8 cellular contexts compared by ENCODE assay signal in genomic region chr2:24792874-24793751, GRCh38. TPM values are rescaled to one million over a fixed set of nuclear protein-coding genes. Genes with fewer than 3 reads are reported as not detected.
DNase-seq lines count a peak whose midpoint lies in the region; ATAC-seq and TF ChIP-seq lines count a peak whose summit lies in the region.

Gene CENPO (plus strand): TSS chr2:24793425. CDS start chr2:24793920, 495 bp downstream.
Gene PTRHD1 (minus strand): TSS chr2:24793391. CDS start chr2:24793377, 14 bp downstream.

- H3K36me3 Mint-ChIP-seq in T-helper 1 cell treated with Interleukin-12 subunit alpha and Interleukin-12 subunit beta and Interleukin-4 antibody, amounts not matched to agents 30 μg/mL and 1 μg/mL, for 36 hours (ENCODE audit: low read depth): peaks cover 24% of the 10 kb centered on the region
- H3K36me3 Mint-ChIP-seq in progenitor cell of endocrine pancreas (ENCODE audit: insufficient read depth): peaks cover 12% of the 10 kb centered on the region

- peak within 1 kb of the TSS; percentile 95 for H3K4me3 Mint-ChIP-seq in T-helper 1 cell treated with Interleukin-12 subunit alpha and Interleukin-12 subunit beta and Interleukin-4 antibody, amounts not matched to agents 30 μg/mL and 1 μg/mL, for 36 hours
- peak within 1 kb of the TSS; percentile 99 for H3K4me3 Mint-ChIP-seq in progenitor cell of endocrine pancreas (ENCODE audit: low read depth)

- H3K4me1 Mint-ChIP-seq in T-helper 1 cell treated with Interleukin-12 subunit alpha and Interleukin-12 subunit beta and Interleukin-4 antibody, amounts not matched to agents 30 μg/mL and 1 μg/mL, for 36 hours (ENCODE audit: low read depth): peaks cover 30% of the 10 kb centered on the region
- peaks cover 16% of the 10 kb centered on the region for H3K4me1 Mint-ChIP-seq in progenitor cell of endocrine pancreas (ENCODE audit: low read depth)

- H3K27me3 Mint-ChIP-seq in T-helper 1 cell treated with Interleukin-12 subunit alpha and Interleukin-12 subunit beta and Interleukin-4 antibody, amounts not matched to agents 30 μg/mL and 1 μg/mL, for 36 hours (ENCODE audit: low read depth): no peaks in the 10 kb centered on the region
- H3K27me3 Mint-ChIP-seq in progenitor cell of endocrine pancreas: no peaks in the 10 kb centered on the region

- no peaks in the 10 kb centered on the region for H3K4me1 ChIP-seq in urinary bladder (ENCODE audit: insufficient read depth)

- WGBS in urinary bladder: under 1% methylated on average over 72 of the region's 72 CpGs

- intact Hi-C loops in left cardiac atrium (cut with DNase I): loop anchor here in 1 of 2 donors (10.0 kb wide), 1 partner anchor 298 kb away; the partner anchor contains the start of gene NCOA1

- DNase-seq in NCI-H1694 (lab: John Stamatoyannopoulos, UW) (peak; percentile 93), amniotic stem cell (lab: John Stamatoyannopoulos, UW) (peak; percentile 93), left cardiac atrium (peak; percentile 98), progenitor cell of endocrine pancreas (ENCODE audit: low spot score, unreplicated experiment) (peak; percentile 91)

- H3K9me3 Mint-ChIP-seq in T-helper 1 cell treated with Interleukin-12 subunit alpha and Interleukin-12 subunit beta and Interleukin-4 antibody, amounts not matched to agents 30 μg/mL and 1 μg/mL, for 36 hours: no peaks in the 10 kb centered on the region
- H3K9me3 Mint-ChIP-seq in progenitor cell of endocrine pancreas (ENCODE audit: low read depth): no peaks in the 10 kb centered on the region

- TF ChIP-seq POLR2A in GM15510 (IDR thresholded peaks at IDR 0.05; ENCODE audit: borderline replicate concordance, extremely low read depth, insufficient read length): peak; percentile 84

- ATAC-seq in HG02885 (IDR thresholded peaks at IDR 0.05; ENCODE audit: poor library complexity, unreplicated experiment): peak; percentile 94
- peak; percentile 99 for ATAC-seq in left cardiac atrium

- peak; percentile 78 for TF ChIP-seq CTCF in progenitor cell of endocrine pancreas (IDR thresholded peaks at IDR 0.05; ENCODE audit: unreplicated experiment)

- peak within 1 kb of the TSS; percentile 99 for H3K27ac Mint-ChIP-seq in T-helper 1 cell treated with Interleukin-12 subunit alpha and Interleukin-12 subunit beta and Interleukin-4 antibody, amounts not matched to agents 30 μg/mL and 1 μg/mL, for 36 hours
- H3K27ac Mint-ChIP-seq in progenitor cell of endocrine pancreas: peak within 1 kb of the TSS; percentile 100

- peak within 1 kb of the TSS; percentile 62 for H3K4me3 ChIP-seq in urinary bladder (ENCODE audit: low read depth, low read length)

- peak within 1 kb of the TSS; percentile 99 for H3K27ac ChIP-seq in urinary bladder (ENCODE audit: low read depth)

- no peaks in the 10 kb centered on the region for H3K36me3 ChIP-seq in urinary bladder (ENCODE audit: insufficient read depth)

RNA-seq across cellular contexts. Expression of gene CENPO, which starts in this region (rescaled TPM):
- 1 to 10 TPM; 3.0 to 4.2 TPM for total RNA-seq in left cardiac atrium
- 28.8 and 30.6 TPM in 2 replicates for total RNA-seq in progenitor cell of endocrine pancreas
- 13.4 TPM for total RNA-seq in urinary bladder
- 2.4 TPM for polyA plus RNA-seq in urinary bladder

RNA-seq across cellular contexts. Expression of gene PTRHD1, which starts in this region (rescaled TPM):
- total RNA-seq in left cardiac atrium: 10 to 100 TPM; 19.8 to 24.3 TPM
- 21.3 and 26.2 TPM in 2 replicates for total RNA-seq in progenitor cell of endocrine pancreas
- total RNA-seq in urinary bladder: 25.3 TPM
- 17.1 TPM for polyA plus RNA-seq in urinary bladder

Comparison
In these comparisons a context has a peak if more than half of its experiments do, and no peak if none do; other contexts are left out.
1. Peak in every context shown above with its lines: DNase-seq, ATAC-seq, H3K4me3 ChIP-seq and H3K27ac ChIP-seq.